ENCODE assay signal across 11 cellular contexts in the genomic region with DNA sequence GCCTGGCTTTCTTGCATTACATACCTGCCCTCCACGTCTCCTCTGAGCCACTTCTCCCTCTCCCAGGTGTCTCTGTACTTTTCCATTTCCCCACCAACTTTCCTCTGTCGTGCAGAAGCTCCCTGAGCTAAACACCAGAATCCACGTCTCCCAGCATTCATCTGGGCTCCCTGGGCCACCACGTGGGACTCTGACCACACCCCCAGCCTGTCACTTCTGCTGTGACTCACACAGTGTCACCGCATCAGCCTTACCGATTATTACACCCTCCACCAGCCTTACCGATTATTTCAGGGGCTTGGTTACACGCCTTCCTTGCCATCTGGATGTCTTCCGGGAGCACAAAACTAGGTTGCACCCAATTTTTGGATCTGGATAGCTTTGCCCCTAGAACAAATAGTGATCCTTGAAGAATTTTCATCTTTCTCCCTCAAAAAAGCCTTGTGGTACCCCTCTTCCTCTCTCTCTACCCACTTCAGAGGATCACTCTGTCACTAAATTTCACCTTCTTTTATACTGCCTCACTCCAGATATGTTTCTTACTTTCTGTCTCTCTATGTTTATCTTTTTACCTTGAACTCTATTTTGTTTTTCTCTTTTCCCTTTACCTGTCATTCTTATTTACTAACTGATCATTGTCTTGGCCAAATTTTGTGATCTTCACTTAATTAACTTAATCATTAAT.
A peak's percentile ranks its signal among the peaks of the same experiment; 100 is the strongest.
DNase-seq lines count a peak whose midpoint lies in the region; ATAC-seq, FAIRE-seq and TF ChIP-seq lines count a peak whose summit lies in the region.
"Had no signal": no experiment of that assay in that cellular context is flagged by ENCODE, and none has a peak within 500 bp of the region (broad histone marks: within the 10 kb centered on the region; RNA-seq: fewer than 3 reads in every experiment).

No MANE protein-coding gene starts in this region.

- peak; percentile 79 for ATAC-seq in activated T-helper 17 cell treated with anti-CD3 and anti-CD28 coated beads, Interleukin-2, amount 50 U/mL, for 72 hours (replicated peaks)
- no peak for ATAC-seq in HG02763 (IDR thresholded peaks at IDR 0.05; ENCODE audit: unreplicated experiment)

- H3K4me3 Mint-ChIP-seq in activated T-helper 17 cell treated with anti-CD3 and anti-CD28 coated beads, Interleukin-2, amount 50 U/mL, for 72 hours, result no peak overlapping the region
- H3K4me3 Mint-ChIP-seq: dendritic cell treated with granulocyte-macrophage colony-stimulating factor and Interleukin-4, amounts not matched to agents 40 ng/mL and 50 ng/mL, for 4 days had no signal

- no peak for TF ChIP-seq POLR2A in GM12892 (IDR thresholded peaks at IDR 0.05; ENCODE audit: low read depth, low read length)

- H3K9me3 Mint-ChIP-seq in activated T-helper 17 cell treated with anti-CD3 and anti-CD28 coated beads, Interleukin-2, amount 50 U/mL, for 72 hours, result peaks cover 20% of the 10 kb centered on the region

- DNase-seq in GDM1 (lab: John Stamatoyannopoulos, UW) (peak; percentile 15), RKO (ENCODE audit: low spot score) (peak; percentile 7), NCI-H226 (no peak), germinal center (ENCODE audit: low spot score) (no peak), GM12892 (ENCODE audit: insufficient read length) (no peak)
- peak; percentile 26 for DNase-seq in stimulated activated CD4-positive, alpha-beta T cell treated with anti-CD3 and anti-CD28 coated beads, Interleukin-2, amount 100 ng/mL, for 4 hours (ENCODE audit: low read depth)
- DNase-seq: SW 1271 had no signal

- FAIRE-seq in GM12892 (lab: Jason Lieb, UNC), result no peak

- H3K36me3 Mint-ChIP-seq in activated T-helper 17 cell treated with anti-CD3 and anti-CD28 coated beads, Interleukin-2, amount 50 U/mL, for 72 hours (ENCODE audit: low read depth), result no peaks in the 10 kb centered on the region

- peak overlapping the region; percentile 2 for H3K27ac Mint-ChIP-seq in activated T-helper 17 cell treated with anti-CD3 and anti-CD28 coated beads, Interleukin-2, amount 50 U/mL, for 72 hours
- H3K27ac Mint-ChIP-seq: dendritic cell treated with granulocyte-macrophage colony-stimulating factor and Interleukin-4, amounts not matched to agents 40 ng/mL and 50 ng/mL, for 4 days had no signal

- H3K27me3 Mint-ChIP-seq in activated T-helper 17 cell treated with anti-CD3 and anti-CD28 coated beads, Interleukin-2, amount 50 U/mL, for 72 hours, result no peaks in the 10 kb centered on the region
- H3K27me3 Mint-ChIP-seq: IgD-negative memory B cell had no signal

- peaks cover 10% of the 10 kb centered on the region for H3K4me1 Mint-ChIP-seq in activated T-helper 17 cell treated with anti-CD3 and anti-CD28 coated beads, Interleukin-2, amount 50 U/mL, for 72 hours

Comparison
In these comparisons a context has a peak if more than half of its experiments do, and no peak if none do; other contexts are left out.
1. DNase-seq: peak in GDM1 (single experiment), RKO (single experiment) and stimulated activated CD4-positive, alpha-beta T cell treated with anti-CD3 and anti-CD28 coated beads, Interleukin-2, amount 100 ng/mL, for 4 hours (single experiment); none in NCI-H226 (single experiment), germinal center (single experiment) and GM12892 (single experiment).